1 cellular context compared by ENCODE assay signal in genomic region chr7:11776083-11776482, GRCh38.
TF ChIP-seq lines count a peak whose summit lies in the region.

No MANE protein-coding gene starts in this region.

TF ChIP-seq in SK-N-SH, 30 proteins besides CTCF, POLR2A, EP300 and RAD21 (continued from another document):
- TF ChIP-seq IRF3 (IDR thresholded peaks at IDR 0.05; ENCODE audit: low read depth, low read length) (no peak), USF1 (IDR thresholded peaks at IDR 0.05; ENCODE audit: borderline replicate concordance, low read depth) (no peak), TCF12 (IDR thresholded peaks at IDR 0.05) (no peak), NFIC (IDR thresholded peaks at IDR 0.05; ENCODE audit: borderline replicate concordance) (no peak), GABPA (IDR thresholded peaks at IDR 0.05; ENCODE audit: low read depth) (no peak), JUND (IDR thresholded peaks at IDR 0.05) (no peak), ELF1 (IDR thresholded peaks at IDR 0.05) (no peak), REST (IDR thresholded peaks at IDR 0.05; ENCODE audit: low read depth, low read length) (no peak), PBX3 (IDR thresholded peaks at IDR 0.05) (no peak), YY1 (IDR thresholded peaks at IDR 0.05; ENCODE audit: low read depth) (no peak), USF2 (IDR thresholded peaks at IDR 0.05; ENCODE audit: borderline replicate concordance, low read depth, low read length) (no peak), NRF1 (IDR thresholded peaks at IDR 0.05; ENCODE audit: low read depth, low read length) (no peak), FOXJ3 (CRISPR knock-in tag; IDR thresholded peaks at IDR 0.05) (peak; percentile 34; the same call in 1 of the 2 replicates), MAX (IDR thresholded peaks at IDR 0.05; ENCODE audit: low read depth) (no peak), RCOR1 (IDR thresholded peaks at IDR 0.05; ENCODE audit: low read length) (peak; percentile 39; the same call in 1 of the 2 replicates)
